ENCODE assay signal across 1 cellular context in the genomic region with DNA sequence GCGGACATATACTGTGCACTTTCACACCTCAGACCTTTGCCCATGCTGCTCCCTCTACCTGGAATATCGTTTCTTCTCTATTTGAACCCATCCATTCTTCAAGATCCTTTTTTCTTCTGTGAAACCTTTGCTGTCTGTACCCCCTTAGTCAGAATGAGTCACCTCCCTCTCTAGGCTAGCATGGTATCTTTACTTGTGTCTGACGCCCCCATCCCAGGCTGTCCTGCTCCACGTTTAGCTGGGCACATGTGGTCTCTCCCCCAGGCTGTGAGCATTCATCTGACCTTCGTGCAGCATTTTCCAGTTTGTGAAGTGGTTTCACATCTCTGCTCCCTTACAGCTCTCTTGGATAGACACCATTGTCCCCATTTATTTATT.
TF ChIP-seq lines count a peak whose summit lies in the region.

No MANE protein-coding gene starts in this region.

TF ChIP-seq in K562, 482 proteins besides CTCF, POLR2A, EP300 and RAD21 (continued from another document):
- TF ChIP-seq, protein P1, sequence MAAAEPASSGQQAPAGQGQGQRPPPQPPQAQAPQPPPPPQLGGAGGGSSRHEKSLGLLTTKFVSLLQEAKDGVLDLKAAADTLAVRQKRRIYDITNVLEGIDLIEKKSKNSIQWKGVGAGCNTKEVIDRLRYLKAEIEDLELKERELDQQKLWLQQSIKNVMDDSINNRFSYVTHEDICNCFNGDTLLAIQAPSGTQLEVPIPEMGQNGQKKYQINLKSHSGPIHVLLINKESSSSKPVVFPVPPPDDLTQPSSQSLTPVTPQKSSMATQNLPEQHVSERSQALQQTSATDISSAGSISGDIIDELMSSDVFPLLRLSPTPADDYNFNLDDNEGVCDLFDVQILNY (CRISPR knock-in tag; IDR thresholded peaks at IDR 0.05), result no peak
- TF ChIP-seq SP1 (CRISPR knock-in tag; IDR thresholded peaks at IDR 0.05), result no peak
- no peak for TF ChIP-seq ZNF511 (CRISPR knock-in tag; IDR thresholded peaks at IDR 0.05)
- no peak for TF ChIP-seq NEUROD1 (IDR thresholded peaks at IDR 0.05; ENCODE audit: borderline replicate concordance, low read depth, low read length, partially characterized antibody)
- peak; percentile 49 for TF ChIP-seq EGR1 (conservative IDR thresholded peaks at IDR 0.05)
- TF ChIP-seq ZKSCAN1 (IDR thresholded peaks at IDR 0.05; ENCODE audit: low read depth, low read length), result no peak
- TF ChIP-seq ELF4 (CRISPR knock-in tag; IDR thresholded peaks at IDR 0.05), result no peak
- TF ChIP-seq FIP1L1 (IDR thresholded peaks at IDR 0.05; ENCODE audit: low read depth, low read length, poor library complexity, severe bottlenecking), result no peak
- 0 out of 2 replicates have a peak, but pooled peaks have one; percentile 27 for TF ChIP-seq SMARCE1 (IDR thresholded peaks at IDR 0.05)
- TF ChIP-seq DPF2 (IDR thresholded peaks at IDR 0.05), result 0 out of 2 replicates have a peak, but pooled peaks have one; percentile 10
- TF ChIP-seq ATF3 (IDR thresholded peaks at IDR 0.05), result peak; percentile 39; the same call in 1 of the 2 replicates
- TF ChIP-seq ATF3 (CRISPR knock-in tag; conservative IDR thresholded peaks at IDR 0.05), result no peak
- no peak for TF ChIP-seq THRAP3 (IDR thresholded peaks at IDR 0.05; ENCODE audit: borderline replicate concordance)
- TF ChIP-seq HDAC3 (IDR thresholded peaks at IDR 0.05; ENCODE audit: borderline replicate concordance, partially characterized antibody), result no peak
- peak; percentile 52; the same call in 1 of the 2 replicates for TF ChIP-seq HDGF (IDR thresholded peaks at IDR 0.05)
- no peak for TF ChIP-seq ZNF444 (CRISPR knock-in tag; IDR thresholded peaks at IDR 0.05)
- TF ChIP-seq NCOA6 (IDR thresholded peaks at IDR 0.05), result no peak
